Comparison of ENCODE assay signal across 8 cellular contexts in the genomic region with DNA sequence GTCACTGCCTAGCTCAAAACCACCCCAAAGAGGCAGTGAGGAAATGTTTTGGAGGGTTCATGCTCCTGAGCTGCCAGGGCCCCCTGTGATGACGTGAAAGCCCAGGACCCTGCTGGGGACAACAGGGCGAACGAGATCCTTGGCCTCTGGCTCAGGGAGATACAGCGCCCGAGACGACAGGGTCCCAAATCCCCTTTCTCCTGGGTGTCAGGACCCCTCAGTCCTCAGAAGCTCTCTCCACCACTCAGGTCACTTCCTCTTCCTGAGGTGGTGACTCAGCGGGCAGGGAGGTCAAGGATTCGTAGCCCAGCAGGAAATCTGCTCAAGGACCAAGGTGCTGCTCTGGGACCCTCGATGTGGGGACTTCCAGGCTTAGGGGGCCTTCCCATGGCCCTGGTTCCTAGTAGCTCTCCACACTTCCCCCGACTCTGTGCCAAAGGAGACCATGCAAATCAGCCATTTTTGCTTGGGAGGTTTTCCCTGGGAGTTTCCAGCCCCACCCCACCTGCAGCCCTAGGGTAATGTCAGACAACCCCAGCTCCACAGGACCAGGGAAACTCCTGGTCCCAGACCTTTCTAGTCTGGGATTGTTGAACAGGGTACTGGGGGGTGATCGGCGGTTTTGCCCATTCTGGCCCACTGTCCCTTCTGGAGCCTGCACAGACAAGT. TPM values are rescaled to one million over a fixed set of nuclear protein-coding genes. Genes with fewer than 3 reads are reported as not detected.
DNase-seq lines count a peak whose midpoint lies in the region; ATAC-seq and TF ChIP-seq lines count a peak whose summit lies in the region.

No MANE protein-coding gene starts in this region.

- H3K4me3 ChIP-seq in heart left ventricle (peak overlapping the region in 6 of 12 donors; percentile 18 to 59 (median 48)), adrenal gland (peak overlapping the region in 1 of 4 donors; percentile 57), lower lobe of right lung (peak overlapping the region; percentile 53), uterus (peak overlapping the region in 1 of 2 donors; percentile 46)

- DNase-seq in heart left ventricle (no peak), Right ventricle myocardium superior (no peak), adrenal gland (peak in 6 of 7 donors; percentile 43 to 62 (median 58)), lower lobe of right lung (no peak), uterus (peak; percentile 43 to 55), GOT3 (lab: John Stamatoyannopoulos, UW) (no peak)
- DNase-seq in central memory CD4-positive, alpha-beta T cell, result no peak

- intact Hi-C loops in heart left ventricle (cut with DNase I) (loop anchor here in 1 of 10 donors (5.0 kb wide), 1 partner anchor 189 kb away; the partner anchor contains the start of gene DPAGT1), Right ventricle myocardium superior (cut with DNase I) (no loop called here), adrenal gland (cut with DNase I) (no loop called here), lower lobe of right lung (cut with DNase I) (no loop called here), uterus (cut with DNase I; ENCODE audit: low total_unique reads) (no loop called here)

- peaks cover 37 to 100% (median 99%) of the 10 kb centered on the region in 12 donors for H3K4me1 ChIP-seq in heart left ventricle
- H3K4me1 ChIP-seq in adrenal gland (replicated peaks in 1 of 2), result peaks cover 92 to 94% of the 10 kb centered on the region in 2 donors
- peaks cover 98% of the 10 kb centered on the region for H3K4me1 ChIP-seq in lower lobe of right lung
- H3K4me1 ChIP-seq in uterus, result peaks cover 29 to 75% of the 10 kb centered on the region in 2 donors

- WGBS in heart left ventricle, 4 donors, result 39 to 48% (median 44%) methylated on average over 10 to 12 of the region's 12 CpGs
- WGBS in adrenal gland, 4 donors, result 0 to 34% (median 21%) methylated on average over 2 to 12 of the region's 12 CpGs

- TF ChIP-seq POLR2A in heart left ventricle (IDR thresholded peaks at IDR 0.05) (no peak), adrenal gland (IDR thresholded peaks at IDR 0.05) (no peak), uterus (IDR thresholded peaks at IDR 0.05) (no peak)

- H3K27me3 ChIP-seq in heart left ventricle (no peaks in the 10 kb centered on the region), adrenal gland (no peaks in the 10 kb centered on the region), lower lobe of right lung (ENCODE audit: low read depth) (no peaks in the 10 kb centered on the region), uterus (no peaks in the 10 kb centered on the region)

- H3K27ac ChIP-seq in heart left ventricle (peak overlapping the region; percentile 65 to 100 (median 95)), adrenal gland (peak overlapping the region; percentile 87 to 98 (median 93)), lower lobe of right lung (peak overlapping the region; percentile 90), uterus (peak overlapping the region; percentile 99 to 100)

- H3K9me3 ChIP-seq in heart left ventricle, result no peaks in the 10 kb centered on the region
- no peaks in the 10 kb centered on the region for H3K9me3 ChIP-seq in adrenal gland (replicated peaks in 1 of 3)
- no peaks in the 10 kb centered on the region for H3K9me3 ChIP-seq in lower lobe of right lung
- no peaks in the 10 kb centered on the region for H3K9me3 ChIP-seq in uterus

- peaks cover 0 to 5% (median 3%) of the 10 kb centered on the region in 9 donors for H3K36me3 ChIP-seq in heart left ventricle
- H3K36me3 ChIP-seq in adrenal gland (replicated peaks in 1 of 2), result no peaks in the 10 kb centered on the region
- H3K36me3 ChIP-seq in lower lobe of right lung, result peaks cover 5% of the 10 kb centered on the region
- H3K36me3 ChIP-seq in uterus, result no peaks in the 10 kb centered on the region

- no peak for TF ChIP-seq CTCF in heart left ventricle (IDR thresholded peaks at IDR 0.05)
- TF ChIP-seq CTCF in adrenal gland (IDR thresholded peaks at IDR 0.05), result no peak
- TF ChIP-seq CTCF in lower lobe of right lung (IDR thresholded peaks at IDR 0.05), result no peak
- TF ChIP-seq CTCF in uterus (IDR thresholded peaks at IDR 0.05), result no peak

- ATAC-seq in heart left ventricle (no peak), Right ventricle myocardium superior (ENCODE audit: poor library complexity) (no peak), lower lobe of right lung (peak in 1 of 2 donors; percentile 38), GM18909 (IDR thresholded peaks at IDR 0.05; ENCODE audit: poor library complexity, unreplicated experiment) (no peak)

RNA-seq across cellular contexts. Expression of gene BCL9L, which starts 12.8 kb away (rescaled TPM):
- 10 to 100 TPM; 33.4 to 80.3 (median 44.3) TPM for total RNA-seq in heart left ventricle
- polyA plus RNA-seq in heart left ventricle, result 100 to 1,000 TPM in 1 of 2 donors, 10 to 100 TPM in 1; 28.0 to 102 TPM
- total RNA-seq in Right ventricle myocardium superior, result 36.6 TPM
- 100 to 1,000 TPM in 2 of 8 donors, 10 to 100 TPM in 6; 32.2 to 108 (median 60.5) TPM for total RNA-seq in adrenal gland
- polyA plus RNA-seq in adrenal gland, result 10 to 100 TPM in 2 of 3 donors, 1 to 10 TPM in 1; 7.8 to 47.7 (median 18.3) TPM
- 48.9 TPM for total RNA-seq in lower lobe of right lung
- total RNA-seq in uterus, result 100 to 1,000 TPM in 1 of 4 donors, 10 to 100 TPM in 1, 1 to 10 TPM in 2; 2.9 to 157 (median 13.7) TPM

RNA-seq across cellular contexts. Expression of gene CXCR5, which starts 29.2 kb away (rescaled TPM):
- total RNA-seq in heart left ventricle, result under 1 TPM in 1 of 9 donors, not detected in 8; 0.11 TPM
- under 1 TPM; 0.25 to 0.27 TPM for polyA plus RNA-seq in heart left ventricle
- total RNA-seq in Right ventricle myocardium superior, result not detected
- under 1 TPM in 3 of 8 donors, not detected in 5; 0.04 to 0.11 (median 0.10) TPM for total RNA-seq in adrenal gland
- under 1 TPM in 2 of 3 donors, not detected in 1; 0.24 to 0.27 TPM for polyA plus RNA-seq in adrenal gland
- 0.09 TPM for total RNA-seq in lower lobe of right lung
- total RNA-seq in uterus, result under 1 TPM in 1 of 4 donors, not detected in 3; 0.14 TPM

RNA-seq across cellular contexts. Expression of gene UPK2, which starts 43.2 kb away (rescaled TPM):
- not detected for total RNA-seq in heart left ventricle
- not detected for polyA plus RNA-seq in heart left ventricle
- total RNA-seq in Right ventricle myocardium superior, result not detected
- not detected for total RNA-seq in adrenal gland
- 1 to 10 TPM in 1 of 3 donors, under 1 TPM in 1, not detected in 1; 0.64 to 1.0 TPM for polyA plus RNA-seq in adrenal gland
- total RNA-seq in lower lobe of right lung, result not detected
- total RNA-seq in uterus, result not detected

RNA-seq across cellular contexts. Expression of gene FOXR1, which starts 58.7 kb away (rescaled TPM):
- not detected for total RNA-seq in heart left ventricle
- polyA plus RNA-seq in heart left ventricle, result not detected
- not detected for total RNA-seq in Right ventricle myocardium superior
- total RNA-seq in adrenal gland, result not detected
- polyA plus RNA-seq in adrenal gland, result not detected
- total RNA-seq in lower lobe of right lung, result not detected
- total RNA-seq in uterus, result not detected

Comparison
In these comparisons a context has a peak if more than half of its experiments do, and no peak if none do; other contexts are left out.
1. DNase-seq: peak in adrenal gland (6 of 7) and uterus (2 of 2); none in heart left ventricle (0 of 5), Right ventricle myocardium superior (single experiment), lower lobe of right lung (single experiment), GOT3 (single experiment) and central memory CD4-positive, alpha-beta T cell (single experiment).
2. Peak in every context shown above with its lines, with median percentiles within 50 percentile points of each other: H3K27ac ChIP-seq.